Comparison of ENCODE assay signal across 9 cellular contexts in the genomic region with DNA sequence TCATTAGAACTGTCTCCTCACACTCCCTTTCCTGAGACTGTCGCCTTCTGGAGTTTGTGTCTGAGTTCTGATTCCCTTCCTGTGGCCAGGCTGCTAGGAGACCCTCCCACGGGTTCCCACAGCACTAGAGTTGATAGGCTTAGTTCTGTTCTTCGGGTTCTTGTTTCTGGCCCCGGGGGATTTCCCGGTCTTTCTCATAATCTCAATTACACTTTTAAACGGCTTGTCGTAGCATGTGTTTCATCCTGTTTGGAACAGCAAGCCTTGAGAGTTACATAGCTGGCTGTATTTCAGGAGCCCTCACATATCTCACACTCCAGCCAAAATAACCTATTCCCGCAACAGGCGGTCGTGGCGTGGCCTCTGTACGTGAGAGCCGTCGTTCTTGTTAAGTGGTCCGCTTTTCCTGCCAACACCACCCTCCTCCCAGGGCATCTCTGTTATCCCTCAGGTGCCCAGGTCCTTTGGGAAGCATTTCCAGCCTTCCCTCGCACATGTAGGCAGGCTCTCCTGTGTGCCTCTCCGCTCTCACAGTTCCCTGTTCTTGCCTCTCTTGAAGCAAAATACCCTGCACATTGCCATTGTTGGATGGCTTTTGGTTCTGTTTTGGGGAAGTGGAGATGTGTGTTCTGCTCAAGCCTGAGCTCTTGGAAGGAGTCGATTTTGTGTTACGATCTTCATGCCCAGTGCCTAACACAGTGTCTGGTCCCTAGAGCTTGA. TPM values are rescaled to one million over a fixed set of nuclear protein-coding genes. Genes with fewer than 3 reads are reported as not detected.
DNase-seq lines count a peak whose midpoint lies in the region; TF ChIP-seq lines count a peak whose summit lies in the region.
"Had no signal": no experiment of that assay in that cellular context is flagged by ENCODE, and none has a peak within 500 bp of the region (broad histone marks: within the 10 kb centered on the region; RNA-seq: fewer than 3 reads in every experiment).

No MANE protein-coding gene starts in this region.

- H3K4me3 Mint-ChIP-seq in Calu3 (ENCODE audit: low read depth, unreplicated experiment) = no peak overlapping the region

- no peaks in the 10 kb centered on the region for H3K9me3 Mint-ChIP-seq in Calu3 (ENCODE audit: low read depth, unreplicated experiment)

- TF ChIP-seq CTCF in tibial artery (IDR thresholded peaks at IDR 0.05) = no peak
- TF ChIP-seq CTCF in Calu3 (IDR thresholded peaks at IDR 0.05; ENCODE audit: unreplicated experiment) = no peak

- no peaks in the 10 kb centered on the region for H3K27me3 Mint-ChIP-seq in Calu3 (ENCODE audit: unreplicated experiment)

- peaks cover 41% of the 10 kb centered on the region for H3K36me3 Mint-ChIP-seq in Calu3 (ENCODE audit: insufficient read depth, unreplicated experiment)

- H3K9me3 ChIP-seq in muscle layer of colon (ENCODE audit: low read length) (no peaks in the 10 kb centered on the region), tibial artery (no peaks in the 10 kb centered on the region)
- H3K9me3 ChIP-seq: BLaER1 had no signal

- H3K4me3 ChIP-seq in muscle layer of colon (ENCODE audit: low read depth in 1 of 2, low read length in 2 of 2) = peak overlapping the region in 1 of 2 donors; percentile 17
- H3K4me3 ChIP-seq in tibial artery = peak overlapping the region; percentile 14 to 33
- H3K4me3 ChIP-seq: BLaER1 had no signal

- H3K4me1 ChIP-seq in muscle layer of colon (ENCODE audit: insufficient read depth, low read length) (peaks cover 14% of the 10 kb centered on the region), tibial artery (peaks cover 0 to 23% (median 8%) of the 10 kb centered on the region in 4 donors)

- CTCF ChIA-PET in Calu3 (lab: Charles Lee) = no interaction called here

- H3K4me1 Mint-ChIP-seq in Calu3 (ENCODE audit: low read depth, unreplicated experiment) = no peaks in the 10 kb centered on the region

- peaks cover 47% of the 10 kb centered on the region for H3K36me3 ChIP-seq in muscle layer of colon (ENCODE audit: insufficient read depth, low read length)
- H3K36me3 ChIP-seq in tibial artery = peaks cover 12 to 54% (median 49%) of the 10 kb centered on the region in 3 donors

- H3K27me3 ChIP-seq in muscle layer of colon (ENCODE audit: control insufficient read depth in 1 of 2, insufficient read depth in 2 of 2, low read length in 2 of 2) (no peaks in the 10 kb centered on the region), tibial artery (no peaks in the 10 kb centered on the region)
- H3K27me3 ChIP-seq: BLaER1 had no signal

- peak overlapping the region; percentile 59 for H3K27ac ChIP-seq in muscle layer of colon (ENCODE audit: low read depth, low read length)
- peak overlapping the region; percentile 65 for H3K27ac ChIP-seq in tibial artery
- H3K27ac ChIP-seq: BLaER1 had no signal

- intact Hi-C loops in tibial artery (cut with DNase I; ENCODE audit: low total_unique reads) (no loop called here), Calu3 (cut with micrococcal nuclease; ENCODE audit: unreplicated experiment) (no loop called here)

- no peak overlapping the region for H3K9ac ChIP-seq in muscle layer of colon (ENCODE audit: low read length)
- H3K9ac ChIP-seq: BLaER1 had no signal

- DNase-seq in activated T-cell treated with anti-CD3 and anti-CD28 coated beads for 24 hours (ENCODE audit: low read depth) (peak; percentile 24), tibial artery (no peak), NCI-H2081 treated with DMSO at 0.1 percent for 48 hours (lab: John Stamatoyannopoulos, UW) (no peak), Calu3 (no peak), NCI-H1417 (lab: John Stamatoyannopoulos, UW) (no peak)
- no peak for DNase-seq in activated T-cell treated with anti-CD3 and anti-CD28 coated beads, Interleukin-2, amount 50 U/mL, for 1 hour
- peak; percentile 23 for DNase-seq in activated naive CD8-positive, alpha-beta T cell treated with anti-CD3 and anti-CD28 coated beads, Interleukin-2, amount 50 U/mL, for 16 hours (ENCODE audit: low read depth, low spot score)

- no TSS peak for BruUV-seq in Calu3 (replicated peaks; lab: Mats Ljungman, UMichigan)

- no peak overlapping the region for H3K27ac Mint-ChIP-seq in Calu3 (ENCODE audit: unreplicated experiment)

RNA-seq across cellular contexts. Expression of gene CDC123, which starts 46.0 kb away (rescaled TPM):
- total RNA-seq in Calu3 (2022) = 84.8 and 96.3 TPM in 2 replicates

RNA-seq across cellular contexts. Expression of gene NUDT5, which starts 46.3 kb away (rescaled TPM):
- total RNA-seq in Calu3 (2022) = 73.9 and 83.8 TPM in 2 replicates

Comparison
In these comparisons a context has a peak if more than half of its experiments do, and no peak if none do; other contexts are left out.
1. DNase-seq: peak in activated T-cell treated with anti-CD3 and anti-CD28 coated beads for 24 hours (single experiment) and activated naive CD8-positive, alpha-beta T cell treated with anti-CD3 and anti-CD28 coated beads, Interleukin-2, amount 50 U/mL, for 16 hours (single experiment); none in activated T-cell treated with anti-CD3 and anti-CD28 coated beads, Interleukin-2, amount 50 U/mL, for 1 hour (single experiment), tibial artery (0 of 2), NCI-H2081 treated with DMSO at 0.1 percent for 48 hours (single experiment), Calu3 (single experiment) and NCI-H1417 (0 of 3).